ENCODE assay signal across 20 cellular contexts in genomic region chr11:2590131-2590950, GRCh38.
DNase-seq lines count a peak whose midpoint lies in the region; ATAC-seq, FAIRE-seq and TF ChIP-seq lines count a peak whose summit lies in the region.
"Had no signal": no experiment of that assay in that cellular context is flagged by ENCODE, and none has a peak within 500 bp of the region (broad histone marks: within the 10 kb centered on the region; RNA-seq: fewer than 3 reads in every experiment).

No MANE protein-coding gene starts in this region.

- intact Hi-C loops in kidney (cut with DNase I), result no loop called here

- no peaks in the 10 kb centered on the region for H3K9me3 ChIP-seq in kidney (ENCODE audit: control insufficient read depth in 1 of 2, low read length in 2 of 2)
- H3K9me3 ChIP-seq: colonic mucosa had no signal

- ATAC-seq in activated CD8-positive, alpha-beta memory T cell treated with anti-CD3 and anti-CD28 coated beads, Interleukin-2, amount 10 ng/mL, durations not matched to agents 7 days and 5 days, result no peak
- ATAC-seq: K562; naive thymus-derived CD4-positive, alpha-beta T cell had no signal

- FAIRE-seq in GM19239 (lab: Jason Lieb, UNC) (no peak), kidney (lab: Jason Lieb, UNC) (no peak)
- FAIRE-seq: K562 had no signal

- peak; percentile 32 for DNase-seq in activated CD8-positive, alpha-beta memory T cell treated with anti-CD3 and anti-CD28 coated beads for 24 hours
- no peak for DNase-seq in activated CD8-positive, alpha-beta memory T cell treated with anti-CD3 and anti-CD28 coated beads, Interleukin-2, amount 10 ng/mL, durations not matched to agents 7 days and 5 days
- DNase-seq in GM19239 (ENCODE audit: insufficient read length, low spot score) (peak; percentile 0), kidney (peak; percentile 51), substantia nigra (lab: John Stamatoyannopoulos, UW) (no peak), islet precursor cell (no peak), NCI-H1436 treated with DMSO at 0.1 percent for 48 hours (lab: John Stamatoyannopoulos, UW) (no peak), NCI-H1694 (lab: John Stamatoyannopoulos, UW) (no peak)
- DNase-seq: activated CD4-positive, alpha-beta T cell treated with anti-CD3 and anti-CD28 coated beads for 4 hours; activated naive CD4-positive, alpha-beta T cell treated with anti-CD3 and anti-CD28 coated beads, Interleukin-2, amount 50 U/mL, for 16 hours; activated T-cell treated with anti-CD3 and anti-CD28 coated beads for 4 hours; colonic mucosa; DMS153; NCI-H187; NCI-H446 treated with DMSO at 0.1 percent for 48 hours; stimulated activated CD8-positive, alpha-beta memory T cell treated with anti-CD3 and anti-CD28 coated beads, Interleukin-4, amount 100 ng/mL, for 48 hours had no signal

- H3K36me3 ChIP-seq in kidney (ENCODE audit: control insufficient read depth in 1 of 2, insufficient read depth in 2 of 2, low read length in 2 of 2), result no peaks in the 10 kb centered on the region
- H3K36me3 ChIP-seq: colonic mucosa had no signal

- H3K9ac ChIP-seq in kidney (ENCODE audit: low read length in 2 of 2), result no peak overlapping the region

- H3K4me1 Mint-ChIP-seq in activated CD8-positive, alpha-beta memory T cell treated with anti-CD3 and anti-CD28 coated beads, Interleukin-2, amount 10 ng/mL, durations not matched to agents 7 days and 5 days, result no peaks in the 10 kb centered on the region
- H3K4me1 Mint-ChIP-seq: CD14-positive monocyte, memory B cell had no signal

- no peak overlapping the region for H3K27ac Mint-ChIP-seq in activated CD8-positive, alpha-beta memory T cell treated with anti-CD3 and anti-CD28 coated beads, Interleukin-2, amount 10 ng/mL, durations not matched to agents 7 days and 5 days
- H3K27ac Mint-ChIP-seq: memory B cell; naive thymus-derived CD4-positive, alpha-beta T cell had no signal

- H3K27ac ChIP-seq in kidney (ENCODE audit: low read depth in 2 of 2, low read length in 2 of 2) (no peak overlapping the region), substantia nigra (ENCODE audit: low read depth, low read length, poor library complexity, severe bottlenecking) (peak overlapping the region; percentile 87)
- H3K27ac ChIP-seq: colonic mucosa had no signal

- no peaks in the 10 kb centered on the region for H3K9me3 Mint-ChIP-seq in activated CD8-positive, alpha-beta memory T cell treated with anti-CD3 and anti-CD28 coated beads, Interleukin-2, amount 10 ng/mL, durations not matched to agents 7 days and 5 days (ENCODE audit: low read depth)
- H3K9me3 Mint-ChIP-seq: memory B cell had no signal

- no peak for TF ChIP-seq CTCF in kidney (IDR thresholded peaks at IDR 0.05; ENCODE audit: borderline replicate concordance, extremely low read depth, insufficient read depth)

- H3K27me3 Mint-ChIP-seq in activated CD8-positive, alpha-beta memory T cell treated with anti-CD3 and anti-CD28 coated beads, Interleukin-2, amount 10 ng/mL, durations not matched to agents 7 days and 5 days, result peaks cover 3% of the 10 kb centered on the region
- H3K27me3 Mint-ChIP-seq: memory B cell; naive thymus-derived CD4-positive, alpha-beta T cell had no signal

- H3K4me1 ChIP-seq in kidney (ENCODE audit: control insufficient read depth in 1 of 2, insufficient read depth in 1 of 2, low read depth in 1 of 2, low read length in 2 of 2), result no peaks in the 10 kb centered on the region
- H3K4me1 ChIP-seq: colonic mucosa had no signal

- no peak overlapping the region for H3K4me3 ChIP-seq in kidney (ENCODE audit: low read length in 2 of 2)
- H3K4me3 ChIP-seq: colonic mucosa, K562 had no signal

- no peaks in the 10 kb centered on the region for H3K36me3 Mint-ChIP-seq in activated CD8-positive, alpha-beta memory T cell treated with anti-CD3 and anti-CD28 coated beads, Interleukin-2, amount 10 ng/mL, durations not matched to agents 7 days and 5 days

- no peak overlapping the region for H3K4me3 Mint-ChIP-seq in activated CD8-positive, alpha-beta memory T cell treated with anti-CD3 and anti-CD28 coated beads, Interleukin-2, amount 10 ng/mL, durations not matched to agents 7 days and 5 days
- H3K4me3 Mint-ChIP-seq: CD14-positive monocyte; memory B cell; naive thymus-derived CD4-positive, alpha-beta T cell had no signal

- CTCF ChIA-PET in activated CD8-positive, alpha-beta memory T cell treated with anti-CD3 and anti-CD28 coated beads, Interleukin-2, amount 10 ng/mL, durations not matched to agents 7 days and 5 days (lab: Charles Lee), result no interaction called here

Comparison
In these comparisons a context has a peak if more than half of its experiments do, and no peak if none do; other contexts are left out.
1. DNase-seq: peak in activated CD8-positive, alpha-beta memory T cell treated with anti-CD3 and anti-CD28 coated beads for 24 hours (single experiment), GM19239 (single experiment) and kidney (single experiment); none in activated CD8-positive, alpha-beta memory T cell treated with anti-CD3 and anti-CD28 coated beads, Interleukin-2, amount 10 ng/mL, durations not matched to agents 7 days and 5 days (single experiment), substantia nigra (0 of 49), islet precursor cell (single experiment), NCI-H1436 treated with DMSO at 0.1 percent for 48 hours (single experiment) and NCI-H1694 (single experiment).